8 cellular contexts compared by ENCODE assay signal in the genomic region with DNA sequence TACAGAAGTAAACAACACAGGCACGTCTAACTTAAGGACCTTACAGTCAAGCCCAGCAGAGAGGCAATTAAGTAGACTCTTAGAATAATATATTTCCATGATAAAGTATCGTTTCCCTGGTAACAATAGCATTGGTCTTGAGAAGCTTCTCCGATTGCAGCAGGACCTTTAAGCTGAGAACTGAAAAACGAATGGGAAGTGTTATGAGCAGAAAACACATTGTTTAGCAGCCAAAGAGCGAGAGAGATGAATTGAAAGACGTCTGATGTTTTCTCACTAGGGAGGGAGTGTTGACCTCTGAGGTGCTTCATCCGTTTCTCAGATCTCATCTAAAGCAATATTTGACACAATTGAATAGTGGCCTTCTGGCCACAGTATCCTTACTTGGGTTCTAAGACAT. TPM values are rescaled to one million over a fixed set of nuclear protein-coding genes. Genes with fewer than 3 reads are reported as not detected.
DNase-seq lines count a peak whose midpoint lies in the region; ATAC-seq and TF ChIP-seq lines count a peak whose summit lies in the region.

No MANE protein-coding gene starts in this region.

- H3K27me3 ChIP-seq in right atrium auricular region = no peaks in the 10 kb centered on the region
- no peaks in the 10 kb centered on the region for H3K27me3 ChIP-seq in body of pancreas
- peaks cover 2% of the 10 kb centered on the region for H3K27me3 ChIP-seq in mesendoderm (ENCODE audit: insufficient read depth, low read length, poor library complexity)
- H3K27me3 ChIP-seq in aorta (ENCODE audit: control insufficient read depth in 1 of 2, insufficient read depth in 2 of 2, low read length in 1 of 2) = no peaks in the 10 kb centered on the region

- TF ChIP-seq CTCF in right atrium auricular region (IDR thresholded peaks at IDR 0.05) (no peak), body of pancreas (IDR thresholded peaks at IDR 0.05) (no peak)

- no peak overlapping the region for H2BK5ac ChIP-seq in mesendoderm (ENCODE audit: low read length)

- H3K9me3 ChIP-seq in right atrium auricular region (no peaks in the 10 kb centered on the region), body of pancreas (no peaks in the 10 kb centered on the region), aorta (ENCODE audit: control insufficient read depth, low read length) (no peaks in the 10 kb centered on the region)

- peak overlapping the region; percentile 69 to 86 for H3K4me3 ChIP-seq in right atrium auricular region
- H3K4me3 ChIP-seq in body of pancreas = peak overlapping the region; percentile 85 to 87
- H3K4me3 ChIP-seq in mesendoderm (ENCODE audit: low read length) = peak overlapping the region; percentile 99
- peak overlapping the region; percentile 52 to 90 for H3K4me3 ChIP-seq in aorta (ENCODE audit: low read length in 2 of 2)

- peaks cover 0 to 42% of the 10 kb centered on the region in 2 donors for H3K4me1 ChIP-seq in right atrium auricular region
- peaks cover 34% of the 10 kb centered on the region for H3K4me1 ChIP-seq in body of pancreas
- peaks cover 5% of the 10 kb centered on the region for H3K4me1 ChIP-seq in mesendoderm (ENCODE audit: control insufficient read depth, low read depth, low read length)
- H3K4me1 ChIP-seq in aorta (ENCODE audit: control insufficient read depth in 1 of 2, insufficient read depth in 2 of 2, low read length in 2 of 2) = peaks cover 0 to 7% of the 10 kb centered on the region in 2 donors

- H3K4ac ChIP-seq in mesendoderm (ENCODE audit: low read depth, low read length) = no peak overlapping the region

- intact Hi-C loops in Right ventricle myocardium superior (cut with DNase I) = loop anchor here (5.0 kb wide), 1 partner anchor 120 kb away; no protein-coding TSS in a partner anchor
- intact Hi-C loops in body of pancreas (cut with DNase I) = no loop called here
- intact Hi-C loops in aorta (cut with DNase I) = loop anchor here in 1 of 2 donors (10.0 kb wide), 1 partner anchor 293 kb away; a partner anchor contains a TSS

- peaks cover 52% of the 10 kb centered on the region for H3K79me2 ChIP-seq in mesendoderm (ENCODE audit: control insufficient read depth, insufficient read depth, low read length)

- H2BK120ac ChIP-seq in mesendoderm (ENCODE audit: low read depth, low read length) = no peak overlapping the region

- 5 to 8% methylated on average over 7 of the region's 7 CpGs for WGBS in body of pancreas, 2 donors
- no CpG with 5 or more reads among the region's 7 CpGs for WGBS in mesendoderm (ENCODE audit: extremely low coverage, insufficient coverage, low lambda C conversion rate)
- 8 to 9% methylated on average over 7 of the region's 7 CpGs for whole genome bisulfite sequencing in aorta, 2 donors

- H3K27ac ChIP-seq in right atrium auricular region = no peak overlapping the region
- no peak overlapping the region for H3K27ac ChIP-seq in body of pancreas
- H3K27ac ChIP-seq in mesendoderm (ENCODE audit: low read depth, low read length) = no peak overlapping the region
- no peak overlapping the region for H3K27ac ChIP-seq in aorta (ENCODE audit: low read depth in 1 of 2, low read length in 2 of 2)

- H4K5ac ChIP-seq in mesendoderm (ENCODE audit: low read length) = no peak overlapping the region

- TF ChIP-seq POLR2A in body of pancreas (IDR thresholded peaks at IDR 0.05) = no peak

- no peak overlapping the region for H3K18ac ChIP-seq in mesendoderm (ENCODE audit: low read length)

- no peak overlapping the region for H3K23ac ChIP-seq in mesendoderm (ENCODE audit: low read length)

- peak overlapping the region; percentile 82 for H2AK5ac ChIP-seq in mesendoderm (ENCODE audit: low read length)

- no peak for ATAC-seq in Right ventricle myocardium superior (ENCODE audit: poor library complexity)
- no peak for ATAC-seq in body of pancreas
- no peak for ATAC-seq in aorta (ENCODE audit: low FRiP score)

- no peak overlapping the region for H2BK15ac ChIP-seq in mesendoderm (replicated peaks; ENCODE audit: low read depth)

- peaks cover 25% of the 10 kb centered on the region for H3K79me1 ChIP-seq in mesendoderm (ENCODE audit: low read length)

- peaks cover under 1% of the 10 kb centered on the region for H3K36me3 ChIP-seq in right atrium auricular region
- peaks cover 0 to 1% of the 10 kb centered on the region in 2 donors for H3K36me3 ChIP-seq in body of pancreas (replicated peaks in 1 of 2; ENCODE audit: insufficient read depth in 1 of 2, low read depth in 2 of 2)
- peaks cover 5% of the 10 kb centered on the region for H3K36me3 ChIP-seq in mesendoderm (ENCODE audit: control insufficient read depth, insufficient read depth, low read length)
- H3K36me3 ChIP-seq in aorta (ENCODE audit: control insufficient read depth in 1 of 2, insufficient read depth in 2 of 2, low read length in 1 of 2) = peaks cover 0 to under 1% of the 10 kb centered on the region in 2 donors

- peak overlapping the region; percentile 100 for H3K56ac ChIP-seq in mesendoderm (ENCODE audit: low read length)

- DNase-seq in right atrium auricular region (ENCODE audit: low spot score) = no peak
- no peak for DNase-seq in Right ventricle myocardium superior
- no peak for DNase-seq in body of pancreas
- DNase-seq in mesendoderm = no peak
- no peak for DNase-seq in aorta
- no peak for DNase-seq in MV-4-11 (lab: John Stamatoyannopoulos, UW)
- no peak for DNase-seq in NCI-H345 treated with DMSO at 0.1 percent for 48 hours (lab: John Stamatoyannopoulos, UW; ENCODE audit: unreplicated experiment)
- DNase-seq in H4 (ENCODE audit: low spot score) = no peak

- H3K9ac ChIP-seq in mesendoderm (ENCODE audit: low read length) = peak overlapping the region; percentile 100

- H4K8ac ChIP-seq in mesendoderm (ENCODE audit: low read depth, low read length) = no peak overlapping the region

- peak overlapping the region; percentile 98 for H3K4me2 ChIP-seq in mesendoderm (ENCODE audit: low read length)

RNA-seq across cellular contexts. Expression of a gene that starts 0.9 kb away (rescaled TPM):
- total RNA-seq in right atrium auricular region (1 to 10 TPM; 3.0 to 7.6 TPM), Right ventricle myocardium superior (9.0 TPM), body of pancreas (10 to 100 TPM in 1 of 2 donors, 1 to 10 TPM in 1; 3.1 to 13.5 TPM), aorta (10 to 100 TPM in 1 of 2 donors, 1 to 10 TPM in 1; 9.7 to 12.0 TPM)
- 37.8 TPM for polyA plus RNA-seq in mesendoderm (2013, experiment 1 of 2)
- polyA plus RNA-seq in mesendoderm (2013, experiment 2 of 2) = 36.4 TPM
- 1 to 10 TPM; 3.4 to 5.6 TPM for polyA plus RNA-seq in aorta
- total RNA-seq in H4 (2014; rRNA removed; shearing (Covaris generic)) = 25.0 and 27.8 TPM in 2 replicates

RNA-seq across cellular contexts. Expression of a gene that starts 1.2 kb away (rescaled TPM):
- 1 to 10 TPM; 8.6 to 8.8 TPM for total RNA-seq in right atrium auricular region
- total RNA-seq in Right ventricle myocardium superior = 19.8 TPM
- 10 to 100 TPM in 1 of 2 donors, 1 to 10 TPM in 1; 9.9 to 17.8 TPM for total RNA-seq in body of pancreas
- 25.6 TPM for polyA plus RNA-seq in mesendoderm (2013, experiment 1 of 2)
- polyA plus RNA-seq in mesendoderm (2013, experiment 2 of 2) = 24.2 TPM
- total RNA-seq in aorta = 10 to 100 TPM; 11.7 to 16.1 TPM
- 1 to 10 TPM; 6.1 to 7.5 TPM for polyA plus RNA-seq in aorta
- total RNA-seq in H4 (2014; rRNA removed; shearing (Covaris generic)) = 49.4 and 51.8 TPM in 2 replicates

RNA-seq across cellular contexts. Expression of a gene that starts 19.5 kb away (rescaled TPM):
- total RNA-seq in right atrium auricular region = 100 to 1,000 TPM in 1 of 2 donors, 10 to 100 TPM in 1; 78.7 to 129 TPM
- total RNA-seq in Right ventricle myocardium superior = 42.3 TPM
- 10 to 100 TPM; 73.2 to 91.0 TPM for total RNA-seq in body of pancreas
- 15.1 TPM for polyA plus RNA-seq in mesendoderm (2013, experiment 1 of 2)
- polyA plus RNA-seq in mesendoderm (2013, experiment 2 of 2) = 15.5 TPM
- 10 to 100 TPM; 47.8 to 51.4 TPM for total RNA-seq in aorta
- polyA plus RNA-seq in aorta = 10 to 100 TPM; 45.2 to 48.3 TPM
- total RNA-seq in H4 (2014; rRNA removed; shearing (Covaris generic)) = 50.0 and 51.3 TPM in 2 replicates

RNA-seq across cellular contexts. Expression of a gene that starts 27.0 kb away (rescaled TPM):
- total RNA-seq in right atrium auricular region (1 to 10 TPM; 1.3 to 1.7 TPM), Right ventricle myocardium superior (1.2 TPM), body of pancreas (1 to 10 TPM; 3.3 to 5.2 TPM), aorta (1 to 10 TPM; 2.3 to 5.3 TPM)
- polyA plus RNA-seq in mesendoderm (2013, experiment 1 of 2) = 4.9 TPM
- 5.2 TPM for polyA plus RNA-seq in mesendoderm (2013, experiment 2 of 2)
- polyA plus RNA-seq in aorta = 1 to 10 TPM; 1.3 to 1.5 TPM
- 1.4 and 1.8 TPM in 2 replicates for total RNA-seq in H4 (2014; rRNA removed; shearing (Covaris generic))
